ENCODE assay signal across 1 cellular context in the genomic region with DNA sequence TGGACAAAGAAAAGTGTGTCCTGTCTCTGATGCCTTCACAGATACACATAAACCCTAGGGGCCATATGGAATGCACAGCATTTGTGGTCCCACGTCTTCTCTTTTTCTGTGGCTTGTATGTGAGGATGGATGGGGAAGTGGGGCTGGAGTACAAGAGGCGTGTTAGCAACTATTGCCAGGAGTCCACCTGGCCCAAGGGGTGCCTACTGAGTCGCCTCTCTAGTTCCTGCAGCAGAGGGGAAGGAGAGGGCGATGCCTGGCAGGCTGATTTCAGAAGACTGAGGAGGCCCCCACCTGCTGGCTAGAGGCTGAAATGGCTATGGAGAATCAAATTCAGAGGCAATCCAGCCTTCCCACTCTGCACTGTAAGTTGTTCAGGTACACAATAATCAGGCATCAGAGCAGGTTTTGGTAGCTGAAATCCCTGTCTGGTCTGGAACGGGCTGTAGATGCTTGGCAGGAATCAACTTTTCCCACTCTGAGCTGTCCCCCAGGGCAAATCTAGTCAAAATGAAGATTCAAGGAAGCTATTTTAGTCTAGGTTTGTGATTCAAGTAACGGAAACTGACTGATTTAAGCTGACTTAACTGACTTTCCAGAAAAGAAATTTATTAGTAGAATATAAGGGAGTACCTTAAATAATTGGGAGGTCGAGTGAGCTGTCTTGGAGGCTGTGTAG.
TF ChIP-seq lines count a peak whose summit lies in the region.

No MANE protein-coding gene starts in this region.

TF ChIP-seq in GM23338, 12 proteins besides CTCF, POLR2A, EP300 and RAD21 (continued from another document):
- no peak for TF ChIP-seq ZNF462 (CRISPR knock-in tag; IDR thresholded peaks at IDR 0.05)
- TF ChIP-seq NANOG (IDR thresholded peaks at IDR 0.05; ENCODE audit: borderline replicate concordance), result no peak
- TF ChIP-seq POLR2AphosphoS5 (IDR thresholded peaks at IDR 0.05; ENCODE audit: low read depth), result no peak
- TF ChIP-seq EZH2 (IDR thresholded peaks at IDR 0.05; ENCODE audit: low read depth, unreplicated experiment), result no peak
- TF ChIP-seq JUNB (IDR thresholded peaks at IDR 0.05; ENCODE audit: unreplicated experiment), result no peak
- TF ChIP-seq ZNF114 (CRISPR knock-in tag; IDR thresholded peaks at IDR 0.05), result no peak
- TF ChIP-seq REST (IDR thresholded peaks at IDR 0.05; ENCODE audit: unreplicated experiment), result no peak
- TF ChIP-seq CREB1 (CRISPR knock-in tag; IDR thresholded peaks at IDR 0.05; ENCODE audit: low read depth), result no peak
